Comparison of ENCODE assay signal across 10 cellular contexts in genomic region chr19:47663435-47663910, GRCh38. TPM values are rescaled to one million over a fixed set of nuclear protein-coding genes. Genes with fewer than 3 reads are reported as not detected.
A peak's percentile ranks its signal among the peaks of the same experiment; 100 is the strongest.
DNase-seq lines count a peak whose midpoint lies in the region; ATAC-seq, FAIRE-seq and TF ChIP-seq lines count a peak whose summit lies in the region.
"Had no signal": no experiment of that assay in that cellular context is flagged by ENCODE, and none has a peak within 500 bp of the region (broad histone marks: within the 10 kb centered on the region; RNA-seq: fewer than 3 reads in every experiment).

No MANE protein-coding gene starts in this region.

- CTCF ChIA-PET in activated CD4-positive, alpha-beta T cell treated with anti-CD3 and anti-CD28 coated beads, Interleukin-2, amount 10 ng/mL, durations not matched to agents 7 days and 5 days (lab: Charles Lee), result interaction anchor here (1.4 kb wide), 1 partner anchor 53 kb away, joined by 3 read pairs; no protein-coding TSS in a partner anchor

- POLR2A ChIA-PET in activated CD4-positive, alpha-beta T cell treated with anti-CD3 and anti-CD28 coated beads, Interleukin-2, amount 10 ng/mL, durations not matched to agents 7 days and 5 days (lab: Charles Lee), result no interaction called here

- peak; percentile 56 for ATAC-seq in esophagus mucosa
- ATAC-seq in HG03442 (IDR thresholded peaks at IDR 0.05; ENCODE audit: unreplicated experiment), result no peak

- TF ChIP-seq CTCF in osteocyte (IDR thresholded peaks at IDR 0.05), result no peak

- no peaks in the 10 kb centered on the region for H3K9me3 Mint-ChIP-seq in osteocyte (ENCODE audit: unreplicated experiment)
- no peaks in the 10 kb centered on the region for H3K9me3 Mint-ChIP-seq in T-helper 2 cell treated with Interferon-gamma antibody and Interleukin-4, amounts not matched to agents 5 μg/mL and 100 μg/mL, for 36 hours
- no peaks in the 10 kb centered on the region for H3K9me3 Mint-ChIP-seq in activated CD4-positive, alpha-beta T cell treated with anti-CD3 and anti-CD28 coated beads, Interleukin-2, amount 10 ng/mL, durations not matched to agents 7 days and 5 days

- peak; percentile 76 for DNase-seq in AG20443 (ENCODE audit: low spot score)
- DNase-seq in RCC 7860 (ENCODE audit: low spot score), result peak; percentile 65
- no peak for DNase-seq in osteocyte (ENCODE audit: extremely low spot score, unreplicated experiment)
- no peak for DNase-seq in T-helper 2 cell treated with Interferon-gamma antibody and Interleukin-4, amounts not matched to agents 5 μg/mL and 100 μg/mL, for 36 hours (ENCODE audit: low spot score)
- DNase-seq in NCI-H526 (lab: John Stamatoyannopoulos, UW), result no peak
- no peak for DNase-seq in activated CD4-positive, alpha-beta T cell treated with anti-CD3 and anti-CD28 coated beads, Interleukin-2, amount 10 ng/mL, durations not matched to agents 7 days and 5 days
- DNase-seq: DMS79, NCI-H2227 treated with DMSO at 0.1 percent for 48 hours had no signal

- no peaks in the 10 kb centered on the region for H3K27me3 Mint-ChIP-seq in osteocyte (ENCODE audit: unreplicated experiment)
- no peaks in the 10 kb centered on the region for H3K27me3 Mint-ChIP-seq in T-helper 2 cell treated with Interferon-gamma antibody and Interleukin-4, amounts not matched to agents 5 μg/mL and 100 μg/mL, for 36 hours (ENCODE audit: low read depth)
- no peaks in the 10 kb centered on the region for H3K27me3 Mint-ChIP-seq in activated CD4-positive, alpha-beta T cell treated with anti-CD3 and anti-CD28 coated beads, Interleukin-2, amount 10 ng/mL, durations not matched to agents 7 days and 5 days

- peak; percentile 62 for FAIRE-seq in RCC 7860 (lab: Jason Lieb, UNC)

- H3K4me3 Mint-ChIP-seq in osteocyte (ENCODE audit: unreplicated experiment), result no peak overlapping the region
- no peak overlapping the region for H3K4me3 Mint-ChIP-seq in T-helper 2 cell treated with Interferon-gamma antibody and Interleukin-4, amounts not matched to agents 5 μg/mL and 100 μg/mL, for 36 hours
- no peak overlapping the region for H3K4me3 Mint-ChIP-seq in activated CD4-positive, alpha-beta T cell treated with anti-CD3 and anti-CD28 coated beads, Interleukin-2, amount 10 ng/mL, durations not matched to agents 7 days and 5 days

- peaks cover 27% of the 10 kb centered on the region for H3K4me1 Mint-ChIP-seq in osteocyte (ENCODE audit: unreplicated experiment)
- no peaks in the 10 kb centered on the region for H3K4me1 Mint-ChIP-seq in T-helper 2 cell treated with Interferon-gamma antibody and Interleukin-4, amounts not matched to agents 5 μg/mL and 100 μg/mL, for 36 hours (ENCODE audit: low read depth)
- H3K4me1 Mint-ChIP-seq in activated CD4-positive, alpha-beta T cell treated with anti-CD3 and anti-CD28 coated beads, Interleukin-2, amount 10 ng/mL, durations not matched to agents 7 days and 5 days, result peaks cover 2% of the 10 kb centered on the region

- peaks cover 2% of the 10 kb centered on the region for H3K36me3 Mint-ChIP-seq in osteocyte (ENCODE audit: unreplicated experiment)
- H3K36me3 Mint-ChIP-seq in T-helper 2 cell treated with Interferon-gamma antibody and Interleukin-4, amounts not matched to agents 5 μg/mL and 100 μg/mL, for 36 hours (ENCODE audit: low read depth), result no peaks in the 10 kb centered on the region
- no peaks in the 10 kb centered on the region for H3K36me3 Mint-ChIP-seq in activated CD4-positive, alpha-beta T cell treated with anti-CD3 and anti-CD28 coated beads, Interleukin-2, amount 10 ng/mL, durations not matched to agents 7 days and 5 days (ENCODE audit: low read depth)

- peak overlapping the region; percentile 63 for H3K27ac Mint-ChIP-seq in osteocyte (ENCODE audit: unreplicated experiment)
- no peak overlapping the region for H3K27ac Mint-ChIP-seq in T-helper 2 cell treated with Interferon-gamma antibody and Interleukin-4, amounts not matched to agents 5 μg/mL and 100 μg/mL, for 36 hours
- H3K27ac Mint-ChIP-seq in activated CD4-positive, alpha-beta T cell treated with anti-CD3 and anti-CD28 coated beads, Interleukin-2, amount 10 ng/mL, durations not matched to agents 7 days and 5 days, result no peak overlapping the region

RNA-seq across cellular contexts. Expression of gene EHD2, which starts 49.7 kb away (rescaled TPM):
- total RNA-seq in esophagus mucosa (37.0 TPM), osteocyte (440 and 443 TPM in 2 replicates)
- total RNA-seq in activated CD4-positive, alpha-beta T cell treated with anti-CD3 and anti-CD28 coated beads, Interleukin-2, amount 10 ng/mL, durations not matched to agents 7 days and 5 days, result not detected

RNA-seq across cellular contexts. Expression of gene BICRA, which starts 54.5 kb away (rescaled TPM):
- total RNA-seq in esophagus mucosa, result 7.9 TPM
- total RNA-seq in osteocyte, result 17.1 and 20.4 TPM in 2 replicates
- total RNA-seq in activated CD4-positive, alpha-beta T cell treated with anti-CD3 and anti-CD28 coated beads, Interleukin-2, amount 10 ng/mL, durations not matched to agents 7 days and 5 days, result 10 to 100 TPM; 23.3 to 25.5 TPM

Comparison
In these comparisons a context has a peak if more than half of its experiments do, and no peak if none do; other contexts are left out.
1. DNase-seq: peak in AG20443 (single experiment) and RCC 7860 (single experiment); none in osteocyte (single experiment), T-helper 2 cell treated with Interferon-gamma antibody and Interleukin-4, amounts not matched to agents 5 μg/mL and 100 μg/mL, for 36 hours (single experiment), NCI-H526 (0 of 2) and activated CD4-positive, alpha-beta T cell treated with anti-CD3 and anti-CD28 coated beads, Interleukin-2, amount 10 ng/mL, durations not matched to agents 7 days and 5 days (single experiment).
2. RNA of gene EHD2, which starts 49.7 kb away (total RNA-seq): 440 to 443 TPM in osteocyte and 37.0 TPM in esophagus mucosa (single experiment); not detected in activated CD4-positive, alpha-beta T cell treated with anti-CD3 and anti-CD28 coated beads, Interleukin-2, amount 10 ng/mL, durations not matched to agents 7 days and 5 days; every median in the first group is over 10 times any median in the second.